Comparison of ENCODE assay signal across 16 cellular contexts in genomic region chr18:24677011-24677410, GRCh38.
"Had no signal": no experiment of that assay in that cellular context is flagged by ENCODE, and none has a peak within 500 bp of the region (broad histone marks: within the 10 kb centered on the region; RNA-seq: fewer than 3 reads in every experiment).

No MANE protein-coding gene starts in this region.

- DNase-seq: activated CD4-positive, alpha-beta memory T cell treated with anti-CD3 and anti-CD28 coated beads, Interleukin-2, amount 10 ng/mL, durations not matched to agents 7 days and 5 days; activated effector memory CD4-positive, alpha-beta T cell treated with Interleukin-2 at 50 U/mL for 16 hours; activated naive CD4-positive, alpha-beta T cell treated with anti-CD3 and anti-CD28 coated beads, Interleukin-2, amount 50 U/mL, for 16 hours; activated T-cell treated with anti-CD3 and anti-CD28 coated beads, Interleukin-2, amount 50 U/mL, for 4 hours; adrenal gland; dorsolateral prefrontal cortex; heart right ventricle; left colon; naive B cell; stimulated activated CD4-positive, alpha-beta T cell treated with anti-CD3 and anti-CD28 coated beads, Interleukin-12 subunit alpha, Interleukin-12 subunit beta, amount 100 ng/mL, for 4 hours; stimulated activated CD4-positive, alpha-beta T cell treated with anti-CD3 and anti-CD28 coated beads, Interleukin-2, amount 100 ng/mL, for 24 hours; T-helper 17 cell; WERI-Rb-1 had no signal

- H3K4me3 ChIP-seq: adrenal gland, dorsolateral prefrontal cortex, gastroesophageal sphincter, heart right ventricle, neural progenitor cell had no signal

- ATAC-seq: activated T-cell treated with anti-CD3 and anti-CD28 coated beads, Interleukin-2, amount 50 U/mL, for 4 hours; esophagus mucosa; gastroesophageal sphincter; left colon; T-helper 17 cell had no signal

- H2AFZ ChIP-seq: neural progenitor cell had no signal

- H3K4me2 ChIP-seq: neural progenitor cell had no signal

- H3K4me1 ChIP-seq: adrenal gland, gastroesophageal sphincter, heart right ventricle had no signal

- H3K9me3 ChIP-seq: adrenal gland had no signal

- H3K27me3 ChIP-seq: adrenal gland, dorsolateral prefrontal cortex, heart right ventricle, neural progenitor cell had no signal

- H3K36me3 ChIP-seq: adrenal gland, gastroesophageal sphincter, heart right ventricle, neural progenitor cell, WERI-Rb-1 had no signal

- H3K9ac ChIP-seq: neural progenitor cell had no signal

- H3K27ac ChIP-seq: adrenal gland, gastroesophageal sphincter, heart right ventricle, neural progenitor cell, WERI-Rb-1 had no signal
